In genomic region chr12:11701398-11701797, GRCh38 we compare ENCODE assay signal across 1 cellular context.
TF ChIP-seq lines count a peak whose summit lies in the region.

No MANE protein-coding gene starts in this region.

TF ChIP-seq in WTC11, 78 proteins besides CTCF, POLR2A, EP300 and RAD21 (continued from another document):
- no peak for TF ChIP-seq E2F4 (CRISPR knock-in tag; IDR thresholded peaks at IDR 0.05; ENCODE audit: borderline replicate concordance, low read depth)
- TF ChIP-seq IRF1 (CRISPR knock-in tag; IDR thresholded peaks at IDR 0.05): no peak
- no peak for TF ChIP-seq NFYB (CRISPR knock-in tag; conservative IDR thresholded peaks at IDR 0.05; ENCODE audit: low read depth)
- no peak for TF ChIP-seq EMX1 (CRISPR knock-in tag; IDR thresholded peaks at IDR 0.05)
- no peak for TF ChIP-seq ETV6 (CRISPR knock-in tag; IDR thresholded peaks at IDR 0.05)
